In genomic region chr5:57356850-57357249, GRCh38 we compare ENCODE assay signal across 5 cellular contexts.
DNase-seq lines count a peak whose midpoint lies in the region; ATAC-seq, FAIRE-seq and TF ChIP-seq lines count a peak whose summit lies in the region.
"Not testable (repeated sequence)": the region's sequence is repeated elsewhere in the genome, so short reads cannot be mapped to it uniquely, and the experiment has no call there.

No MANE protein-coding gene starts in this region.

- POLR2A ChIA-PET in K562 (lab: Yijun Ruan, JAX): interaction anchor here (0.7 kb wide), 1 partner anchor 14 kb away, joined by 4 read pairs; no protein-coding TSS in a partner anchor

- not testable (repeated sequence) for H3K4me1 ChIP-seq in ES-I3 (ENCODE audit: insufficient read depth, low read length); HUES6 (ENCODE audit: control insufficient read depth, insufficient read depth, low read length); NT2/D1 (ENCODE audit: insufficient read depth, insufficient read length); K562 (replicated peaks in 1 of 2; ENCODE audit: control insufficient read depth in 2 of 2, insufficient read depth in 2 of 2, low read length in 2 of 2); neural progenitor cell

- not testable (repeated sequence) for ATAC-seq in K562

- not testable (repeated sequence) for H3K27me3 Mint-ChIP-seq in neural progenitor cell (ENCODE audit: insufficient read depth, low read depth)

- in situ Hi-C loops in K562 (cut with MboI): not testable (repeated sequence)

- not testable (repeated sequence) for FAIRE-seq in K562 (lab: Jason Lieb, UNC)

- WGBS in K562 (ENCODE audit: insufficient coverage, low coverage, missing lambda C conversion rate): 0% methylated on average over 2 of the region's 16 CpGs

- TF ChIP-seq EP300 in K562 (IDR thresholded peaks at IDR 0.05; ENCODE audit: low read length): not testable (repeated sequence)

- not testable (repeated sequence) for H3K36me3 ChIP-seq in ES-I3 (ENCODE audit: insufficient read depth, low read length); HUES6 (ENCODE audit: control insufficient read depth, insufficient read depth, low read length); NT2/D1 (ENCODE audit: insufficient read depth, insufficient read length, low read length); K562 (ENCODE audit: control insufficient read depth, insufficient read depth, low read length); neural progenitor cell

- peak overlapping the region; percentile 34; the same call in 1 of the 2 replicates for H3K4me2 ChIP-seq in K562 (ENCODE audit: insufficient read depth, low read length)
- H3K4me2 ChIP-seq in neural progenitor cell: not testable (repeated sequence)

- not testable (repeated sequence) for H3K27ac ChIP-seq in HUES6 (ENCODE audit: low read depth, low read length); K562 (ENCODE audit: extremely low read depth, low read depth, low read length); neural progenitor cell

- CTCF ChIA-PET in K562 (lab: Yijun Ruan, JAX; ENCODE audit: low intra/inter-chr PET ratio): not testable (repeated sequence)

- intact Hi-C loops in K562 (cut with micrococcal nuclease): not testable (repeated sequence)

- not testable (repeated sequence) for H3K27ac Mint-ChIP-seq in neural progenitor cell

- not testable (repeated sequence) for BruUV-seq in K562 (replicated peaks; lab: Mats Ljungman, UMichigan)

- not testable (repeated sequence) for H3F3A ChIP-seq in neural progenitor cell (ENCODE audit: low read depth)

- not testable (repeated sequence) for DNase-seq in NT2/D1 (ENCODE audit: low read depth, low spot score); K562 (ENCODE audit: extremely low read depth in 1 of 4, low spot score in 3 of 4); neural progenitor cell (ENCODE audit: low spot score)

- TF ChIP-seq POLR2A in K562 (conservative IDR thresholded peaks at IDR 0.05): not testable (repeated sequence)

- H3K27me3 ChIP-seq in HUES6 (ENCODE audit: control insufficient read depth, insufficient read depth, low read length); NT2/D1 (ENCODE audit: insufficient read depth, insufficient read length); K562 (ENCODE audit: control insufficient read depth in 2 of 2, insufficient read depth in 2 of 2, low read length in 2 of 2); neural progenitor cell: not testable (repeated sequence)

- not testable (repeated sequence) for TF ChIP-seq CTCF in K562 (IDR thresholded peaks at IDR 0.05 in 2 of 3, conservative IDR thresholded peaks at IDR 0.05 in 1 of 3; ENCODE audit: insufficient read depth in 2 of 3, low read depth in 1 of 3, low read length in 3 of 3); neural progenitor cell (IDR thresholded peaks at IDR 0.05)

- peak overlapping the region; percentile 46 for H3K4me3 ChIP-seq in HUES6 (ENCODE audit: low read depth, low read length)
- peak overlapping the region; percentile 30 for H3K4me3 ChIP-seq in NT2/D1 (ENCODE audit: insufficient read length, low read depth)
- not testable (repeated sequence) for H3K4me3 ChIP-seq in K562, neural progenitor cell

- H3K79me2 ChIP-seq in K562 (ENCODE audit: control insufficient read depth, insufficient read depth, low read length); neural progenitor cell (ENCODE audit: low read depth): not testable (repeated sequence)

- not testable (repeated sequence) for H3K9me3 Mint-ChIP-seq in neural progenitor cell

- H2AFZ ChIP-seq in K562 (ENCODE audit: low read depth, low read length): not testable (repeated sequence)
- peak overlapping the region; percentile 26 for H2AFZ ChIP-seq in neural progenitor cell (replicated peaks)

- H3K36me3 Mint-ChIP-seq in neural progenitor cell: not testable (repeated sequence)

- not testable (repeated sequence) for H3K4me3 Mint-ChIP-seq in neural progenitor cell

- not testable (repeated sequence) for H3K9me3 ChIP-seq in ES-I3 (ENCODE audit: control insufficient read depth, insufficient read depth, low read length); HUES6 (ENCODE audit: control insufficient read depth, insufficient read depth, low read depth, low read length); K562 (replicated peaks; ENCODE audit: control insufficient read depth, insufficient read depth, low read depth, low read length); neural progenitor cell (ENCODE audit: low read depth)
- peaks cover 12% of the 10 kb centered on the region; the same call in 1 of the 2 replicates for H3K9me3 ChIP-seq in NT2/D1 (ENCODE audit: insufficient read depth, low read length)

- H3K9ac ChIP-seq in ES-I3 (ENCODE audit: low read depth, low read length): peak overlapping the region; percentile 42; the same call in 1 of the 2 replicates
- not testable (repeated sequence) for H3K9ac ChIP-seq in HUES6 (ENCODE audit: low read length); NT2/D1 (ENCODE audit: insufficient read length, low read depth); K562 (ENCODE audit: insufficient read depth in 1 of 2, low read depth in 2 of 2, low read length in 2 of 2); neural progenitor cell

- not testable (repeated sequence) for H3K9me1 ChIP-seq in K562 (ENCODE audit: control insufficient read depth, insufficient read depth, low read length)

- TF ChIP-seq RAD21 in K562 (CRISPR knock-in tag; conservative IDR thresholded peaks at IDR 0.05 in 1 of 2, IDR thresholded peaks at IDR 0.05 in 1 of 2): not testable (repeated sequence)

- not testable (repeated sequence) for H4K20me1 ChIP-seq in K562 (replicated peaks; ENCODE audit: control insufficient read depth, insufficient read depth, low read length); neural progenitor cell (ENCODE audit: low read depth)

- H3K4me1 Mint-ChIP-seq in neural progenitor cell: not testable (repeated sequence)

TF ChIP-seq in K562, 482 proteins besides CTCF, POLR2A, EP300 and RAD21:
- TF ChIP-seq ZBTB9 (CRISPR knock-in tag; IDR thresholded peaks at IDR 0.05) (0 out of 2 replicates have a peak, but pooled peaks have one; percentile 31), FOXK2 (conservative IDR thresholded peaks at IDR 0.05 in 1 of 2, IDR thresholded peaks at IDR 0.05 in 1 of 2; ENCODE audit: low read depth in 2 of 2) (peak; percentile 31 to 35; a peak in 1 of 4 replicates), SMAD4 (CRISPR knock-in tag; conservative IDR thresholded peaks at IDR 0.05) (0 out of 2 replicates have a peak, but pooled peaks have one; percentile 17), FOXA3 (CRISPR knock-in tag; conservative IDR thresholded peaks at IDR 0.05 in 1 of 2, IDR thresholded peaks at IDR 0.05 in 1 of 2) (peak in 1 of 2 experiments; percentile 72; a peak in 1 of 4 replicates)
